In genomic region chr2:32671885-32672519, GRCh38 we compare ENCODE assay signal across 15 cellular contexts.
"Had no signal": no experiment of that assay in that cellular context is flagged by ENCODE, and none has a peak within 500 bp of the region (broad histone marks: within the 10 kb centered on the region; RNA-seq: fewer than 3 reads in every experiment).

No MANE protein-coding gene starts in this region.

- FAIRE-seq: islet of Langerhans had no signal

- DNase-seq: activated CD4-positive, alpha-beta T cell treated with anti-CD3 and anti-CD28 coated beads, Interleukin-2, amount 50 U/mL, for 1 hour; activated CD4-positive, CD25-positive, alpha-beta regulatory T cell treated with anti-CD3 and anti-CD28 coated beads, Interleukin-2, amount 50 U/mL, for 72 hours; activated CD8-positive, alpha-beta T cell treated with anti-CD3 and anti-CD28 coated beads, Interleukin-2, amount 10 ng/mL, durations not matched to agents 7 days and 5 days; activated gamma-delta T cell treated with Interleukin-2 at 50 U/mL for 16 hours; anterior cingulate cortex; effector CD4-positive, alpha-beta T cell; heart left ventricle; left cardiac atrium; midbrain; spleen; stimulated activated CD4-positive, alpha-beta T cell treated with anti-CD3 and anti-CD28 coated beads, Interleukin-4, amount 100 ng/mL, for 1 hour; stimulated activated naive CD4-positive, alpha-beta T cell; WERI-Rb-1 had no signal

- ATAC-seq: activated CD8-positive, alpha-beta T cell treated with anti-CD3 and anti-CD28 coated beads, Interleukin-2, amount 10 ng/mL, durations not matched to agents 7 days and 5 days; heart left ventricle; left cardiac atrium; natural killer cell treated with Interleukin-12 subunit alpha and Interleukin-12 subunit beta and Interleukin-15 and Interleukin-18, amount 100 ng/mL, for 72 hours had no signal

- H3K4me3 ChIP-seq: heart left ventricle, spleen had no signal
